Comparison of ENCODE assay signal across 8 cellular contexts in genomic region chr6:139375239-139376053, GRCh38. TPM values are rescaled to one million over a fixed set of nuclear protein-coding genes. Genes with fewer than 3 reads are reported as not detected.
A peak's percentile ranks its signal among the peaks of the same experiment; 100 is the strongest.
DNase-seq lines count a peak whose midpoint lies in the region; ATAC-seq lines count a peak whose summit lies in the region.

No MANE protein-coding gene starts in this region.

- H3K4me1 Mint-ChIP-seq in CD4-positive, CD25-positive, alpha-beta regulatory T cell = peaks cover 7 to 33% (median 28%) of the 10 kb centered on the region in 4 donors
- H3K4me1 Mint-ChIP-seq in activated CD4-positive, alpha-beta memory T cell treated with anti-CD3 and anti-CD28 coated beads, Interleukin-2, amount 10 ng/mL, durations not matched to agents 7 days and 5 days = peaks cover 45% of the 10 kb centered on the region

- peaks cover 13% of the 10 kb centered on the region for H3K27me3 Mint-ChIP-seq in CD4-positive, CD25-positive, alpha-beta regulatory T cell
- no peaks in the 10 kb centered on the region for H3K27me3 Mint-ChIP-seq in activated CD4-positive, alpha-beta memory T cell treated with anti-CD3 and anti-CD28 coated beads, Interleukin-2, amount 10 ng/mL, durations not matched to agents 7 days and 5 days

- ATAC-seq in CD4-positive, CD25-positive, alpha-beta regulatory T cell (ENCODE audit: low read depth in 2 of 2) = peak; percentile 54 to 57
- ATAC-seq in GM19452 (IDR thresholded peaks at IDR 0.05; ENCODE audit: unreplicated experiment) (peak; percentile 51), HG03575 (IDR thresholded peaks at IDR 0.05; ENCODE audit: extremely low read depth, insufficient number of reproducible peaks, low FRiP score, unreplicated experiment) (peak; percentile 35)

- H3K27me3 ChIP-seq in CD4-positive, CD25-positive, alpha-beta regulatory T cell (ENCODE audit: control insufficient read depth, insufficient read depth, low read length) = no peaks in the 10 kb centered on the region
- H3K27me3 ChIP-seq in ectodermal cell (ENCODE audit: control insufficient read depth, insufficient read depth, low read length, poor library complexity, severe bottlenecking) = no peaks in the 10 kb centered on the region

- peaks cover 12% of the 10 kb centered on the region for H3K36me3 Mint-ChIP-seq in CD4-positive, CD25-positive, alpha-beta regulatory T cell
- H3K36me3 Mint-ChIP-seq in activated CD4-positive, alpha-beta memory T cell treated with anti-CD3 and anti-CD28 coated beads, Interleukin-2, amount 10 ng/mL, durations not matched to agents 7 days and 5 days (ENCODE audit: low read depth) = peaks cover 38% of the 10 kb centered on the region

- POLR2A ChIA-PET in activated CD4-positive, alpha-beta memory T cell treated with anti-CD3 and anti-CD28 coated beads, Interleukin-2, amount 10 ng/mL, durations not matched to agents 7 days and 5 days (lab: Charles Lee) = interaction anchor here (0.7 to 5.9 kb wide), 49 partner anchors 10 to 602 kb away, joined by 3 to 101 read pairs (median 6); partner anchors contain the start of genes ABRACL, CCDC28A and TXLNB

- WGBS in ectodermal cell, 2 experiments = 0% methylated on average over 45 of the region's 45 CpGs

- DNase-seq in CD4-positive, CD25-positive, alpha-beta regulatory T cell = peak; percentile 73 to 93 (median 87)
- peak; percentile 88 for DNase-seq in NCI-H82 treated with DMSO at 0.1 percent for 48 hours (lab: John Stamatoyannopoulos, UW; ENCODE audit: unreplicated experiment)
- peak; percentile 86 for DNase-seq in activated CD4-positive, alpha-beta memory T cell treated with anti-CD3 and anti-CD28 coated beads, Interleukin-2, amount 10 ng/mL, durations not matched to agents 7 days and 5 days
- peak; percentile 92 to 98 for DNase-seq in lung microvascular endothelial cell (ENCODE audit: low read depth in 2 of 2)
- DNase-seq in stimulated activated CD4-positive, alpha-beta T cell treated with anti-CD3 and anti-CD28 coated beads, TNF-alpha, amount 100 ng/mL, for 4 hours (ENCODE audit: low read depth in 3 of 3) = peak; percentile 67 to 79 (median 70)

- CTCF ChIA-PET in activated CD4-positive, alpha-beta memory T cell treated with anti-CD3 and anti-CD28 coated beads, Interleukin-2, amount 10 ng/mL, durations not matched to agents 7 days and 5 days (lab: Charles Lee) = interaction anchor here (0.6 to 8.0 kb wide), 19 partner anchors 11 to 1422 kb away, joined by 3 to 94 read pairs (median 5); partner anchors contain the start of gene TXLNB

- peak overlapping the region; percentile 93 for H3K4me3 ChIP-seq in CD4-positive, CD25-positive, alpha-beta regulatory T cell (ENCODE audit: low read depth, low read length)
- peak overlapping the region; percentile 97 for H3K4me3 ChIP-seq in ectodermal cell (ENCODE audit: insufficient read depth, low read depth, low read length)

- no peaks in the 10 kb centered on the region for H3K9me3 ChIP-seq in CD4-positive, CD25-positive, alpha-beta regulatory T cell (ENCODE audit: control insufficient read depth in 2 of 2, low read length in 2 of 2)
- H3K9me3 ChIP-seq in ectodermal cell (ENCODE audit: control insufficient read depth, low read length) = no peaks in the 10 kb centered on the region

- peaks cover 0 to 4% (median 0%) of the 10 kb centered on the region in 7 donors for H3K9me3 Mint-ChIP-seq in CD4-positive, CD25-positive, alpha-beta regulatory T cell
- no peaks in the 10 kb centered on the region for H3K9me3 Mint-ChIP-seq in activated CD4-positive, alpha-beta memory T cell treated with anti-CD3 and anti-CD28 coated beads, Interleukin-2, amount 10 ng/mL, durations not matched to agents 7 days and 5 days

- H3K4me1 ChIP-seq in CD4-positive, CD25-positive, alpha-beta regulatory T cell (ENCODE audit: control insufficient read depth, insufficient read depth, low read length, poor library complexity, severe bottlenecking) = peaks cover 37% of the 10 kb centered on the region
- peaks cover 12% of the 10 kb centered on the region for H3K4me1 ChIP-seq in ectodermal cell (ENCODE audit: control insufficient read depth, insufficient read depth, low read length)

- no peaks in the 10 kb centered on the region for H3K36me3 ChIP-seq in CD4-positive, CD25-positive, alpha-beta regulatory T cell (ENCODE audit: control insufficient read depth, insufficient read depth, low read length)
- H3K36me3 ChIP-seq in ectodermal cell (ENCODE audit: control insufficient read depth, insufficient read depth, low read length) = peaks cover 22% of the 10 kb centered on the region

- peak overlapping the region; percentile 91 for H3K27ac ChIP-seq in CD4-positive, CD25-positive, alpha-beta regulatory T cell (ENCODE audit: insufficient read depth, low read length, poor library complexity, severe bottlenecking)
- peak overlapping the region; percentile 94 for H3K27ac ChIP-seq in ectodermal cell (ENCODE audit: insufficient read depth, low read depth, low read length, poor library complexity, severe bottlenecking)

- H3K27ac Mint-ChIP-seq in CD4-positive, CD25-positive, alpha-beta regulatory T cell = peak overlapping the region; percentile 98 to 100 (median 98)
- peak overlapping the region; percentile 90 for H3K27ac Mint-ChIP-seq in activated CD4-positive, alpha-beta memory T cell treated with anti-CD3 and anti-CD28 coated beads, Interleukin-2, amount 10 ng/mL, durations not matched to agents 7 days and 5 days

- peak overlapping the region; percentile 99 to 100 (median 100) for H3K4me3 Mint-ChIP-seq in CD4-positive, CD25-positive, alpha-beta regulatory T cell
- H3K4me3 Mint-ChIP-seq in activated CD4-positive, alpha-beta memory T cell treated with anti-CD3 and anti-CD28 coated beads, Interleukin-2, amount 10 ng/mL, durations not matched to agents 7 days and 5 days = peak overlapping the region; percentile 99

RNA-seq across cellular contexts. Expression of gene CITED2, which starts 1.0 kb away (rescaled TPM):
- total RNA-seq in CD4-positive, CD25-positive, alpha-beta regulatory T cell = 151 TPM
- polyA plus RNA-seq in CD4-positive, CD25-positive, alpha-beta regulatory T cell = 10 to 100 TPM; 30.6 to 39.9 (median 38.4) TPM
- 100 to 1,000 TPM; 121 to 127 TPM for total RNA-seq in activated CD4-positive, alpha-beta memory T cell treated with anti-CD3 and anti-CD28 coated beads, Interleukin-2, amount 10 ng/mL, durations not matched to agents 7 days and 5 days
- polyA plus RNA-seq in ectodermal cell (2013, experiment 1 of 4) = 541 TPM
- 438 TPM for polyA plus RNA-seq in ectodermal cell (2013, experiment 2 of 4)
- polyA plus RNA-seq in ectodermal cell (2013, experiment 3 of 4) = 358 TPM
- polyA plus RNA-seq in ectodermal cell (2013, experiment 4 of 4) = 422 TPM
- 10.7 and 15.9 TPM in 2 replicates for total RNA-seq in lung microvascular endothelial cell

Comparison
In these comparisons a context has a peak if more than half of its experiments do, and no peak if none do; other contexts are left out.
1. Peak in every context shown above with its lines: DNase-seq, ATAC-seq, H3K4me3 ChIP-seq and H3K27ac ChIP-seq.